ENCODE assay signal across 1 cellular context in the genomic region with DNA sequence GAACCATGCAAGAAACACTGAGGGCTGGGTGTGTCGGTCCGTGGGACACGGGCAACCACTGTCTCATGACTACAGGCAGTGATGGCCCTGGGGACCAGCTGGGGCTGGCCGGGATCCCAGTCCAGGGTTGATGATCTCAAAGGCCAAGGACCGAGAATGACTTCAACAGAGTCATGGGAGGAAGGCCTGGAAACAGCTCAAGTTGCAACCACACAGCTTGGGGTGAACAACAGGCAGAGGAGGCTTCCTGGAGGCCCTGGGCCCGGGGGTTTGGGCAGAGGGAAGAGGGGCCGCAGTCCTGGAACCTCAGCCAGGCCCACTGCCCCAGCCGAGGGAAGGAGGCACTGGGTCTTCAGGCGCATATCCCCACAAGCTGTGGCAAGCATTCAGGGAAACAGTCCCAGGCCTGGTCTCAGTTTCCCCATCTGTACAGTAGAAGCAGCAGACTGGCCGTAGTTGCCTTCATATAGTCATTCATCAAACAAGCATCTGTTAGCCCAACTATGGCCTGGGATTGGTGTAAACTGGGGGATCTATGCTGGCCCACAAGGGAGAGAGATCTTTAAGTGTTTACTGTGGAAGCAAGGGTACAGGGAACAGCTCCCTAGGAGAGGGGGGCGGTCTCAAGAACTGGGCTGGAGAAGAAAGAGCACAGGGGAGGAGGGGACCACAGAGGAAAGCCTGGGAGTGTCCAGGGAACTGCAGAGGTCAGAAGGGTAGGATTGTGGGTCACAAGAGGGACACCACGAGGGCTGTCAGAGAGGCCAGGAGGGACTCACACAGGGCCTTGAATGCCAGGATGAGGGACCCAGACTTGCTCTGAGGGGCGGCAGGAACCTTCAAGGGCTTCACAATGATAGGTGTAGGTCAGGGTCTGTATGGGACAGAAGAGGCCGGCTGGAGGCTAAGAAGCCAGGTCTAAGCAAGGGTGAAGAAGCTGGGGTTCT.
TF ChIP-seq lines count a peak whose summit lies in the region.

No MANE protein-coding gene starts in this region.

TF ChIP-seq in HepG2, 621 proteins besides CTCF, POLR2A, EP300 and RAD21 (continued from another document):
- TF ChIP-seq, protein P1, sequence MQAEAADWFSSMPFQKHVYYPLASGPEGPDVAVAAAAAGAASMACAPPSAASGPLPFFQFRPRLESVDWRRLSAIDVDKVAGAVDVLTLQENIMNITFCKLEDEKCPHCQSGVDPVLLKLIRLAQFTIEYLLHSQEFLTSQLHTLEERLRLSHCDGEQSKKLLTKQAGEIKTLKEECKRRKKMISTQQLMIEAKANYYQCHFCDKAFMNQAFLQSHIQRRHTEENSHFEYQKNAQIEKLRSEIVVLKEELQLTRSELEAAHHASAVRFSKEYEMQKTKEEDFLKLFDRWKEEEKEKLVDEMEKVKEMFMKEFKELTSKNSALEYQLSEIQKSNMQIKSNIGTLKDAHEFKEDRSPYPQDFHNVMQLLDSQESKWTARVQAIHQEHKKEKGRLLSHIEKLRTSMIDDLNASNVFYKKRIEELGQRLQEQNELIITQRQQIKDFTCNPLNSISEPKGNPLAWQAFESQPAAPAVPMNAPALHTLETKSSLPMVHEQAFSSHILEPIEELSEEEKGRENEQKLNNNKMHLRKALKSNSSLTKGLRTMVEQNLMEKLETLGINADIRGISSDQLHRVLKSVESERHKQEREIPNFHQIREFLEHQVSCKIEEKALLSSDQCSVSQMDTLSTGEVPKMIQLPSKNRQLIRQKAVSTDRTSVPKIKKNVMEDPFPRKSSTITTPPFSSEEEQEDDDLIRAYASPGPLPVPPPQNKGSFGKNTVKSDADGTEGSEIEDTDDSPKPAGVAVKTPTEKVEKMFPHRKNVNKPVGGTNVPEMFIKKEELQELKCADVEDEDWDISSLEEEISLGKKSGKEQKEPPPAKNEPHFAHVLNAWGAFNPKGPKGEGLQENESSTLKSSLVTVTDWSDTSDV (CRISPR knock-in tag; IDR thresholded peaks at IDR 0.05): 0 out of 2 replicates have a peak, but pooled peaks have one; percentile 23
- TF ChIP-seq ETV5 (CRISPR knock-in tag; IDR thresholded peaks at IDR 0.05; ENCODE audit: borderline replicate concordance): no peak
- peak; percentile 73 for TF ChIP-seq HNF4A (CRISPR knock-in tag; IDR thresholded peaks at IDR 0.05)
- TF ChIP-seq REPIN1 (CRISPR knock-in tag; IDR thresholded peaks at IDR 0.05; ENCODE audit: borderline replicate concordance, low read depth): no peak
- TF ChIP-seq ZNF670 (CRISPR knock-in tag; IDR thresholded peaks at IDR 0.05; ENCODE audit: borderline replicate concordance): no peak
- TF ChIP-seq, protein P2, sequence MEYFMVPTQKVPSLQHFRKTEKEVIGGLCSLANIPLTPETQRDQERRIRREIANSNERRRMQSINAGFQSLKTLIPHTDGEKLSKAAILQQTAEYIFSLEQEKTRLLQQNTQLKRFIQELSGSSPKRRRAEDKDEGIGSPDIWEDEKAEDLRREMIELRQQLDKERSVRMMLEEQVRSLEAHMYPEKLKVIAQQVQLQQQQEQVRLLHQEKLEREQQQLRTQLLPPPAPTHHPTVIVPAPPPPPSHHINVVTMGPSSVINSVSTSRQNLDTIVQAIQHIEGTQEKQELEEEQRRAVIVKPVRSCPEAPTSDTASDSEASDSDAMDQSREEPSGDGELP (IDR thresholded peaks at IDR 0.05; ENCODE audit: borderline replicate concordance, low read depth): peak; percentile 86; the same call in 1 of the 2 replicates
